ENCODE assay signal across 19 cellular contexts in genomic region chr19:2306971-2307370, GRCh38. TPM values are rescaled to one million over a fixed set of nuclear protein-coding genes. Genes with fewer than 3 reads are reported as not detected.
"Had no signal": no experiment of that assay in that cellular context is flagged by ENCODE, and none has a peak within 500 bp of the region (broad histone marks: within the 10 kb centered on the region; RNA-seq: fewer than 3 reads in every experiment).

No MANE protein-coding gene starts in this region.

- H3K9me3 ChIP-seq: ascending aorta, heart left ventricle, lower lobe of right lung, mucosa of descending colon, spleen had no signal

- H3K36me3 ChIP-seq: ascending aorta, heart left ventricle, lower lobe of right lung, spleen had no signal

- H3K4me3 ChIP-seq: ascending aorta, heart left ventricle, lower lobe of right lung, mucosa of descending colon, SK-N-MC had no signal

- H3K9me3 Mint-ChIP-seq: activated naive CD4-positive, alpha-beta T cell treated with anti-CD3 and anti-CD28 coated beads for 36 hours; activated T-helper 17 cell treated with anti-CD3 and anti-CD28 coated beads, Interleukin-2, amount 50 U/mL, for 72 hours; naive thymus-derived CD8-positive, alpha-beta T cell had no signal

- FAIRE-seq: colon had no signal

- H3K4me3 Mint-ChIP-seq: activated naive CD4-positive, alpha-beta T cell treated with anti-CD3 and anti-CD28 coated beads for 36 hours; activated T-helper 17 cell treated with anti-CD3 and anti-CD28 coated beads, Interleukin-2, amount 50 U/mL, for 72 hours had no signal

- DNase-seq: activated CD4-positive, alpha-beta T cell treated with anti-CD3 and anti-CD28 coated beads for 1 hour; activated CD4-positive, alpha-beta T cell treated with anti-CD3 and anti-CD28 coated beads, Interleukin-2, amount 50 U/mL, for 48 hours; activated naive CD4-positive, alpha-beta T cell treated with anti-CD3 and anti-CD28 coated beads for 36 hours; foreskin keratinocyte; heart left ventricle; left colon; lower lobe of right lung; mucosa of descending colon; naive thymus-derived CD8-positive, alpha-beta T cell; occipital lobe; spleen; T1000 had no signal

- H3K4me1 ChIP-seq: ascending aorta, foreskin keratinocyte had no signal

- H3K27ac Mint-ChIP-seq: activated naive CD4-positive, alpha-beta T cell treated with anti-CD3 and anti-CD28 coated beads for 36 hours; activated T-helper 17 cell treated with anti-CD3 and anti-CD28 coated beads, Interleukin-2, amount 50 U/mL, for 72 hours; progenitor cell of endocrine pancreas had no signal

- H3K27ac ChIP-seq: ascending aorta, foreskin keratinocyte, heart left ventricle, lower lobe of right lung, SK-N-MC, spleen had no signal

- ATAC-seq: activated T-helper 17 cell treated with anti-CD3 and anti-CD28 coated beads, Interleukin-2, amount 50 U/mL, for 72 hours; foreskin keratinocyte; heart left ventricle; left colon; lower lobe of right lung; mucosa of descending colon; naive thymus-derived CD8-positive, alpha-beta T cell; sciatic nerve had no signal

RNA-seq across cellular contexts. Expression of gene LINGO3, which starts 1.0 kb away (rescaled TPM):
- total RNA-seq: activated naive CD4-positive, alpha-beta T cell treated with anti-CD3 and anti-CD28 coated beads for 36 hours; ascending aorta; foreskin keratinocyte; left colon; lower lobe of right lung; mucosa of descending colon; sciatic nerve; urinary bladder had no signal
- polyA plus RNA-seq: foreskin keratinocyte, heart left ventricle had no signal

RNA-seq across cellular contexts. Expression of gene PEAK3, which starts 25.0 kb away (rescaled TPM):
- total RNA-seq: activated naive CD4-positive, alpha-beta T cell treated with anti-CD3 and anti-CD28 coated beads for 36 hours; foreskin keratinocyte; occipital lobe; progenitor cell of endocrine pancreas; urinary bladder had no signal
- polyA plus RNA-seq: foreskin keratinocyte had no signal

RNA-seq across cellular contexts. Expression of gene JSRP1, which starts 50.8 kb away (rescaled TPM):
- total RNA-seq: ascending aorta, foreskin keratinocyte, lower lobe of right lung, occipital lobe, sciatic nerve had no signal
